Comparison of ENCODE assay signal across 1 cellular context in the genomic region with DNA sequence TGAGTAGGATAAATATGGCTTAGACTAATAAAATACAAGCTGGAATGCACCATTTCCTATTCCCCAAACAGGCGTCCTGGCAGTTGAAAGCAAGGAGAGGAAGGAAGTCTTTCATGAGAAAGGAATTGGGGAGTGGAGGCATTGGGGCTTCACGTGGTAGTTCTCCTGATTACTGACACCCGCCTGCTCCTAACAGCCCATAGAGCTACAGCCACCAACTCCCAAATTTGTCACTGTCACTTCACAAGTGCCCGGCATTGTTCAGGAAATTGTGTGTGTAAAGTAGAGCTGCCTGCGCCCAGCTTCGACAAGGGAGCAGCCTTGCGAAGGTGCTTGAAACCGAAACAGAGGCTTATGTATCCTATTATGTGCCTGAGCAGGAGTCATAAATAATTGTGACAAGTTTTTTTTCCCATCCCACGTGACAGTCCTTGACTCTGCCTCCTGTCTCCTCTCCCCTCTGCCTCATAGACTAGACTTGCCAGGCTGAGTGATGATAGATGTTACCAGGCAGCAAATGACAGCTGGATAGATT.
TF ChIP-seq lines count a peak whose summit lies in the region.

No MANE protein-coding gene starts in this region.

TF ChIP-seq in K562, 482 proteins besides CTCF, POLR2A, EP300 and RAD21 (continued from another document):
- TF ChIP-seq, protein P1, sequence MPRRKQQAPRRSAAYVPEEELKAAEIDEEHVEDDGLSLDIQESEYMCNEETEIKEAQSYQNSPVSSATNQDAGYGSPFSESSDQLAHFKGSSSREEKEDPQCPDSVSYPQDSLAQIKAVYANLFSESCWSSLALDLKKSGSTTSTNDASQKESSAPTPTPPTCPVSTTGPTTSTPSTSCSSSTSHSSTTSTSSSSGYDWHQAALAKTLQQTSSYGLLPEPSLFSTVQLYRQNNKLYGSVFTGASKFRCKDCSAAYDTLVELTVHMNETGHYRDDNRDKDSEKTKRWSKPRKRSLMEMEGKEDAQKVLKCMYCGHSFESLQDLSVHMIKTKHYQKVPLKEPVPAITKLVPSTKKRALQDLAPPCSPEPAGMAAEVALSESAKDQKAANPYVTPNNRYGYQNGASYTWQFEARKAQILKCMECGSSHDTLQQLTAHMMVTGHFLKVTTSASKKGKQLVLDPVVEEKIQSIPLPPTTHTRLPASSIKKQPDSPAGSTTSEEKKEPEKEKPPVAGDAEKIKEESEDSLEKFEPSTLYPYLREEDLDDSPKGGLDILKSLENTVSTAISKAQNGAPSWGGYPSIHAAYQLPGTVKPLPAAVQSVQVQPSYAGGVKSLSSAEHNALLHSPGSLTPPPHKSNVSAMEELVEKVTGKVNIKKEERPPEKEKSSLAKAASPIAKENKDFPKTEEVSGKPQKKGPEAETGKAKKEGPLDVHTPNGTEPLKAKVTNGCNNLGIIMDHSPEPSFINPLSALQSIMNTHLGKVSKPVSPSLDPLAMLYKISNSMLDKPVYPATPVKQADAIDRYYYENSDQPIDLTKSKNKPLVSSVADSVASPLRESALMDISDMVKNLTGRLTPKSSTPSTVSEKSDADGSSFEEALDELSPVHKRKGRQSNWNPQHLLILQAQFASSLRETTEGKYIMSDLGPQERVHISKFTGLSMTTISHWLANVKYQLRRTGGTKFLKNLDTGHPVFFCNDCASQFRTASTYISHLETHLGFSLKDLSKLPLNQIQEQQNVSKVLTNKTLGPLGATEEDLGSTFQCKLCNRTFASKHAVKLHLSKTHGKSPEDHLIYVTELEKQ (CRISPR knock-in tag; IDR thresholded peaks at IDR 0.05), result no peak
- TF ChIP-seq, protein P2, sequence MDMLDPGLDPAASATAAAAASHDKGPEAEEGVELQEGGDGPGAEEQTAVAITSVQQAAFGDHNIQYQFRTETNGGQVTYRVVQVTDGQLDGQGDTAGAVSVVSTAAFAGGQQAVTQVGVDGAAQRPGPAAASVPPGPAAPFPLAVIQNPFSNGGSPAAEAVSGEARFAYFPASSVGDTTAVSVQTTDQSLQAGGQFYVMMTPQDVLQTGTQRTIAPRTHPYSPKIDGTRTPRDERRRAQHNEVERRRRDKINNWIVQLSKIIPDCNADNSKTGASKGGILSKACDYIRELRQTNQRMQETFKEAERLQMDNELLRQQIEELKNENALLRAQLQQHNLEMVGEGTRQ (CRISPR knock-in tag; IDR thresholded peaks at IDR 0.05), result peak; percentile 25; the same call in 1 of the 2 replicates
- TF ChIP-seq PCBP1 (IDR thresholded peaks at IDR 0.05; ENCODE audit: low read depth, low read length, poor library complexity, severe bottlenecking), result no peak
- peak; percentile 84 for TF ChIP-seq MEIS2 (IDR thresholded peaks at IDR 0.05; ENCODE audit: partially characterized antibody)
- TF ChIP-seq ZFP30 (CRISPR knock-in tag; IDR thresholded peaks at IDR 0.05; ENCODE audit: borderline replicate concordance), result no peak
- no peak for TF ChIP-seq ZNF354B (CRISPR knock-in tag; IDR thresholded peaks at IDR 0.05)
- TF ChIP-seq, protein P3, sequence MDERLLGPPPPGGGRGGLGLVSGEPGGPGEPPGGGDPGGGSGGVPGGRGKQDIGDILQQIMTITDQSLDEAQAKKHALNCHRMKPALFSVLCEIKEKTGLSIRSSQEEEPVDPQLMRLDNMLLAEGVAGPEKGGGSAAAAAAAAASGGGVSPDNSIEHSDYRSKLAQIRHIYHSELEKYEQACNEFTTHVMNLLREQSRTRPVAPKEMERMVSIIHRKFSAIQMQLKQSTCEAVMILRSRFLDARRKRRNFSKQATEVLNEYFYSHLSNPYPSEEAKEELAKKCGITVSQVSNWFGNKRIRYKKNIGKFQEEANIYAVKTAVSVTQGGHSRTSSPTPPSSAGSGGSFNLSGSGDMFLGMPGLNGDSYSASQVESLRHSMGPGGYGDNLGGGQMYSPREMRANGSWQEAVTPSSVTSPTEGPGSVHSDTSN (CRISPR knock-in tag; IDR thresholded peaks at IDR 0.05; ENCODE audit: low read depth), result no peak
- TF ChIP-seq, protein P3 (tag; conservative IDR thresholded peaks at IDR 0.05; ENCODE audit: low read depth), result peak; percentile 90
- TF ChIP-seq ZFP36 (IDR thresholded peaks at IDR 0.05; ENCODE audit: low read depth, low read length, partially characterized antibody), result no peak
